In the genomic region with DNA sequence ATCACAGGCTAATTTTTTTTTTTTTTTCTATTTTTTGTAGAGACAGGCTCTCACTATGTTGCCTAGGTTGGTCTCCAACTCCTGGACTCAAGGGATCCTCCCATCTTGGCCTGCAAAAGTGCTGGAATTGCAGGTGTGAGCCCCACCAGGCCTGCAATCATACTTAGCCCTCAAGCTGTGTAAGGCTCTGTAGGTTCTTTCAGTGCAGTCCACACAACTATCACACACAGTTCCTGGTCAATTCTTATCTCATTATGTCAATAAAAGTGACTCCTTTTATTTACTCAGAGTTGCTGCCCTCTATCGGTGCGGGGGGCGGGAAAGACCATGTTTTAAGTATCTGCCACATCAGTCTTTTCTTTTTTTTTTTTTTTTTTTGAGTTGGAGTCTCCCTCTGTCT, we compare ENCODE assay signal across 9 cellular contexts. TPM values are rescaled to one million over a fixed set of nuclear protein-coding genes. Genes with fewer than 3 reads are reported as not detected.
DNase-seq lines count a peak whose midpoint lies in the region; ATAC-seq and TF ChIP-seq lines count a peak whose summit lies in the region.
"Had no signal": no experiment of that assay in that cellular context is flagged by ENCODE, and none has a peak within 500 bp of the region (broad histone marks: within the 10 kb centered on the region; RNA-seq: fewer than 3 reads in every experiment).

No MANE protein-coding gene starts in this region.

- no peaks in the 10 kb centered on the region for H3K9me3 ChIP-seq in breast epithelium

- no peak overlapping the region for H3K4me3 Mint-ChIP-seq in MCF 10A (ENCODE audit: unreplicated experiment)
- H3K4me3 Mint-ChIP-seq: central memory CD8-positive, alpha-beta T cell had no signal

- DNase-seq in MCF 10A (ENCODE audit: unreplicated experiment) (peak; percentile 61), breast epithelium (ENCODE audit: low spot score in 2 of 2) (no peak), NCI-H69 (lab: John Stamatoyannopoulos, UW) (peak; percentile 10), ecto neural progenitor cell (ENCODE audit: low spot score) (peak; percentile 58), sciatic nerve (ENCODE audit: low spot score) (no peak), dedifferentiated amniotic fluid mesenchymal stem cell (ENCODE audit: extremely low spot score) (no peak), NCI-H1436 treated with DMSO at 0.1 percent for 48 hours (lab: John Stamatoyannopoulos, UW) (no peak)

- no peaks in the 10 kb centered on the region for H3K27me3 ChIP-seq in breast epithelium

- no TSS peak for BruUV-seq in MCF 10A (replicated peaks; lab: Mats Ljungman, UMichigan)

- H3K27ac Mint-ChIP-seq in MCF 10A (ENCODE audit: low read depth, unreplicated experiment) = no peak overlapping the region

- no peak for TF ChIP-seq POLR2A in breast epithelium (IDR thresholded peaks at IDR 0.05)

- H3K4me1 ChIP-seq in breast epithelium = no peaks in the 10 kb centered on the region

- POLR2A ChIA-PET in MCF 10A (lab: Yijun Ruan, JAX) = no interaction called here

- H3K36me3 Mint-ChIP-seq in MCF 10A (ENCODE audit: insufficient read depth, unreplicated experiment) = no peaks in the 10 kb centered on the region

- no peak overlapping the region for H3K4me3 ChIP-seq in breast epithelium

- H3K4me1 Mint-ChIP-seq in MCF 10A (ENCODE audit: insufficient read depth, unreplicated experiment) = no peaks in the 10 kb centered on the region
- H3K4me1 Mint-ChIP-seq: central memory CD8-positive, alpha-beta T cell had no signal

- no peaks in the 10 kb centered on the region for H3K9me3 Mint-ChIP-seq in MCF 10A (ENCODE audit: unreplicated experiment)
- H3K9me3 Mint-ChIP-seq: central memory CD8-positive, alpha-beta T cell had no signal

- CTCF ChIA-PET in MCF 10A (lab: Yijun Ruan, JAX) = interaction anchor here (0.6 to 3.8 kb wide), 9 partner anchors 13 to 1710 kb away, joined by 3 to 22 read pairs (median 4); no protein-coding TSS in a partner anchor

- H3K27me3 Mint-ChIP-seq in MCF 10A (ENCODE audit: insufficient read depth, unreplicated experiment) = no peaks in the 10 kb centered on the region
- H3K27me3 Mint-ChIP-seq: central memory CD8-positive, alpha-beta T cell had no signal

- H3K27ac ChIP-seq in breast epithelium = no peak overlapping the region

- H3K36me3 ChIP-seq in breast epithelium = no peaks in the 10 kb centered on the region

- TF ChIP-seq CTCF in MCF 10A (IDR thresholded peaks at IDR 0.05; ENCODE audit: unreplicated experiment) = peak; percentile 17
- no peak for TF ChIP-seq CTCF in breast epithelium (IDR thresholded peaks at IDR 0.05)

- ATAC-seq in sciatic nerve (peak; percentile 36), GM18870 (IDR thresholded peaks at IDR 0.05; ENCODE audit: unreplicated experiment) (no peak)

- intact Hi-C loops in MCF 10A (cut with micrococcal nuclease) (loop anchor here (1.0 kb wide), 1 partner anchor 47 kb away; no protein-coding TSS in a partner anchor), breast epithelium (cut with DNase I; ENCODE audit: low total_unique reads) (no loop called here), sciatic nerve (cut with DNase I) (no loop called here)

RNA-seq across cellular contexts. Expression of a gene that starts 29.0 kb away (rescaled TPM):
- total RNA-seq in MCF 10A (2022) (4.0 and 9.2 TPM in 2 replicates), breast epithelium (10 to 100 TPM; 28.2 to 47.9 (median 45.8) TPM), sciatic nerve (431 TPM)

RNA-seq across cellular contexts. Expression of a gene that starts 34.3 kb away (rescaled TPM):
- not detected in 2 replicates for total RNA-seq in MCF 10A (2022)
- total RNA-seq in breast epithelium = 1 to 10 TPM in 1 of 3 donors, not detected in 2; 2.7 TPM
- 7.5 TPM for total RNA-seq in sciatic nerve

Comparison
In these comparisons a context has a peak if more than half of its experiments do, and no peak if none do; other contexts are left out.
1. DNase-seq: peak in MCF 10A (single experiment), NCI-H69 (single experiment) and ecto neural progenitor cell (single experiment); none in breast epithelium (0 of 2), sciatic nerve (single experiment), dedifferentiated amniotic fluid mesenchymal stem cell (single experiment) and NCI-H1436 treated with DMSO at 0.1 percent for 48 hours (single experiment).